In genomic region chr20:50026746-50027575, GRCh38 we compare ENCODE assay signal across 1 cellular context.
TF ChIP-seq lines count a peak whose summit lies in the region.

No MANE protein-coding gene starts in this region.

TF ChIP-seq in A549, 52 proteins besides CTCF, POLR2A, EP300 and RAD21:
- TF ChIP-seq, protein P1, sequence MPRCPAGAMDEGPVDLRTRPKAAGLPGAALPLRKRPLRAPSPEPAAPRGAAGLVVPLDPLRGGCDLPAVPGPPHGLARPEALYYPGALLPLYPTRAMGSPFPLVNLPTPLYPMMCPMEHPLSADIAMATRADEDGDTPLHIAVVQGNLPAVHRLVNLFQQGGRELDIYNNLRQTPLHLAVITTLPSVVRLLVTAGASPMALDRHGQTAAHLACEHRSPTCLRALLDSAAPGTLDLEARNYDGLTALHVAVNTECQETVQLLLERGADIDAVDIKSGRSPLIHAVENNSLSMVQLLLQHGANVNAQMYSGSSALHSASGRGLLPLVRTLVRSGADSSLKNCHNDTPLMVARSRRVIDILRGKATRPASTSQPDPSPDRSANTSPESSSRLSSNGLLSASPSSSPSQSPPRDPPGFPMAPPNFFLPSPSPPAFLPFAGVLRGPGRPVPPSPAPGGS (IDR thresholded peaks at IDR 0.05): no peak
- TF ChIP-seq ZC3H11A (IDR thresholded peaks at IDR 0.05): no peak
- TF ChIP-seq ZNF302 (CRISPR knock-in tag; IDR thresholded peaks at IDR 0.05): no peak
- TF ChIP-seq KDM5A (IDR thresholded peaks at IDR 0.05): no peak
- TF ChIP-seq RNF2 (IDR thresholded peaks at IDR 0.05; ENCODE audit: borderline replicate concordance, low read depth): no peak
- no peak for TF ChIP-seq FOSB (CRISPR knock-in tag; IDR thresholded peaks at IDR 0.05)
- no peak for TF ChIP-seq POLR2AphosphoS2 (conservative IDR thresholded peaks at IDR 0.05; ENCODE audit: low read length)
- no peak for TF ChIP-seq HOXB13 (CRISPR knock-in tag; IDR thresholded peaks at IDR 0.05; ENCODE audit: low read depth)
- TF ChIP-seq, protein P2, sequence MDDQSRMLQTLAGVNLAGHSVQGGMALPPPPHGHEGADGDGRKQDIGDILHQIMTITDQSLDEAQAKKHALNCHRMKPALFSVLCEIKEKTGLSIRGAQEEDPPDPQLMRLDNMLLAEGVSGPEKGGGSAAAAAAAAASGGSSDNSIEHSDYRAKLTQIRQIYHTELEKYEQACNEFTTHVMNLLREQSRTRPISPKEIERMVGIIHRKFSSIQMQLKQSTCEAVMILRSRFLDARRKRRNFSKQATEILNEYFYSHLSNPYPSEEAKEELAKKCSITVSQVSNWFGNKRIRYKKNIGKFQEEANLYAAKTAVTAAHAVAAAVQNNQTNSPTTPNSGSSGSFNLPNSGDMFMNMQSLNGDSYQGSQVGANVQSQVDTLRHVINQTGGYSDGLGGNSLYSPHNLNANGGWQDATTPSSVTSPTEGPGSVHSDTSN (IDR thresholded peaks at IDR 0.05): no peak
- no peak for TF ChIP-seq MAZ (IDR thresholded peaks at IDR 0.05; ENCODE audit: borderline replicate concordance, low read depth, low read length)
- no peak for TF ChIP-seq CEBPB (IDR thresholded peaks at IDR 0.05)
- TF ChIP-seq ELK1 (IDR thresholded peaks at IDR 0.05; ENCODE audit: low read depth, low read length): no peak
- no peak for TF ChIP-seq HMGXB4 (CRISPR knock-in tag; IDR thresholded peaks at IDR 0.05; ENCODE audit: borderline replicate concordance)
